In genomic region chr22:38490915-38491314, GRCh38 we compare ENCODE assay signal across 8 cellular contexts. TPM values are rescaled to one million over a fixed set of nuclear protein-coding genes. Genes with fewer than 3 reads are reported as not detected.
A peak's percentile ranks its signal among the peaks of the same experiment; 100 is the strongest.
DNase-seq lines count a peak whose midpoint lies in the region; ATAC-seq and TF ChIP-seq lines count a peak whose summit lies in the region.

No MANE protein-coding gene starts in this region.

- H3K9ac ChIP-seq in SK-N-MC (ENCODE audit: insufficient read length) (no peak overlapping the region), parathyroid adenoma (no peak overlapping the region)

- no peaks in the 10 kb centered on the region for H3K79me2 ChIP-seq in parathyroid adenoma

- H2AFZ ChIP-seq in parathyroid adenoma = no peak overlapping the region

- no peaks in the 10 kb centered on the region for H3K27me3 ChIP-seq in CD4-positive, alpha-beta T cell (ENCODE audit: control insufficient read depth, insufficient read depth, low read length)
- H3K27me3 ChIP-seq in parathyroid adenoma (ENCODE audit: control insufficient read depth, insufficient read depth, low read length) = no peaks in the 10 kb centered on the region

- H3K27ac Mint-ChIP-seq in CD4-positive, alpha-beta T cell = peak overlapping the region; percentile 63

- TF ChIP-seq CTCF in CD4-positive, alpha-beta T cell (IDR thresholded peaks at IDR 0.05) = no peak
- no peak for TF ChIP-seq CTCF in fibroblast of villous mesenchyme (IDR thresholded peaks at IDR 0.05; ENCODE audit: insufficient read depth, low read depth, low read length)
- TF ChIP-seq CTCF in parathyroid adenoma (IDR thresholded peaks at IDR 0.05) = no peak

- no peaks in the 10 kb centered on the region for H3K27me3 Mint-ChIP-seq in CD4-positive, alpha-beta T cell

- H3K4me3 ChIP-seq in SK-N-MC (no peak overlapping the region), fibroblast of villous mesenchyme (ENCODE audit: low read depth, low read length) (no peak overlapping the region), parathyroid adenoma (ENCODE audit: low read depth, low read length) (no peak overlapping the region)

- no peaks in the 10 kb centered on the region for H3K9me3 ChIP-seq in CD4-positive, alpha-beta T cell (ENCODE audit: control insufficient read depth, low read length)
- H3K9me3 ChIP-seq in SK-N-MC (ENCODE audit: low read depth, low read length) (no peaks in the 10 kb centered on the region), parathyroid adenoma (ENCODE audit: control insufficient read depth, low read length) (no peaks in the 10 kb centered on the region)

- no peak overlapping the region for H3K4me3 Mint-ChIP-seq in CD4-positive, alpha-beta T cell

- DNase-seq in CD4-positive, alpha-beta T cell = no peak
- DNase-seq in SK-N-MC (ENCODE audit: low read depth, low spot score) (no peak), fibroblast of villous mesenchyme (ENCODE audit: low read depth) (peak; percentile 69), NCI-H2171 treated with DMSO at 0.1 percent for 48 hours (lab: John Stamatoyannopoulos, UW) (no peak)
- no peak for DNase-seq in central memory CD4-positive, alpha-beta T cell

- H3K4me2 ChIP-seq in parathyroid adenoma (ENCODE audit: low read length) = no peak overlapping the region

- H3K9me3 Mint-ChIP-seq in CD4-positive, alpha-beta T cell = no peaks in the 10 kb centered on the region

- H3K36me3 ChIP-seq in SK-N-MC (ENCODE audit: insufficient read depth, low read length) (peaks cover 100% of the 10 kb centered on the region), parathyroid adenoma (ENCODE audit: control insufficient read depth, insufficient read depth, low read length) (peaks cover 4% of the 10 kb centered on the region)

- peaks cover 97% of the 10 kb centered on the region for H3K36me3 Mint-ChIP-seq in CD4-positive, alpha-beta T cell (ENCODE audit: low read depth)

- H3K4me1 ChIP-seq in parathyroid adenoma = peaks cover 3% of the 10 kb centered on the region

- H3K27ac ChIP-seq in CD4-positive, alpha-beta T cell (ENCODE audit: low read depth, low read length) = no peak overlapping the region
- H3K27ac ChIP-seq in SK-N-MC (peak overlapping the region; percentile 60; the same call in 1 of the 2 replicates), parathyroid adenoma (peak overlapping the region; percentile 42)

- intact Hi-C loops in CD4-positive, alpha-beta T cell (cut with DNase I, micrococcal nuclease) = loop anchor here in 1 of 2 experiments (2.0 kb wide), 1 partner anchor 16 kb away; the partner anchor contains the start of gene DDX17

- H3K4me1 Mint-ChIP-seq in CD4-positive, alpha-beta T cell (ENCODE audit: low read depth) = peaks cover 62% of the 10 kb centered on the region

- no peak for ATAC-seq in CD4-positive, alpha-beta T cell (ENCODE audit: poor library complexity)
- ATAC-seq in HG02588 (IDR thresholded peaks at IDR 0.05; ENCODE audit: unreplicated experiment) (no peak), GM19035 (IDR thresholded peaks at IDR 0.05; ENCODE audit: unreplicated experiment) (no peak)

- CTCF ChIA-PET in CD4-positive, alpha-beta T cell (lab: Charles Lee) = interaction anchor here (1.7 kb wide), 1 partner anchor 8 kb away, joined by 5 read pairs; no protein-coding TSS in a partner anchor

- POLR2A ChIA-PET in CD4-positive, alpha-beta T cell (lab: Charles Lee) = interaction anchor here (1.0 to 2.9 kb wide), 3 partner anchors 10 to 14 kb away, joined by 4 to 15 read pairs (median 13); no protein-coding TSS in a partner anchor

RNA-seq across cellular contexts. Expression of gene DDX17, which starts 15.2 kb away (rescaled TPM):
- total RNA-seq in CD4-positive, alpha-beta T cell = 100 to 1,000 TPM; 454 to 462 TPM
- total RNA-seq in fibroblast of villous mesenchyme = 454 and 540 TPM in 2 replicates

RNA-seq across cellular contexts. Expression of gene KDELR3, which starts 23.0 kb away (rescaled TPM):
- total RNA-seq in CD4-positive, alpha-beta T cell = not detected
- total RNA-seq in fibroblast of villous mesenchyme = 125 and 139 TPM in 2 replicates

RNA-seq across cellular contexts. Expression of gene KCNJ4, which starts 35.9 kb away (rescaled TPM):
- total RNA-seq in CD4-positive, alpha-beta T cell = not detected
- not detected in 2 replicates for total RNA-seq in fibroblast of villous mesenchyme

Comparison
In these comparisons a context has a peak if more than half of its experiments do, and no peak if none do; other contexts are left out.
1. RNA of gene KDELR3, which starts 23.0 kb away (total RNA-seq): 125 to 139 TPM in fibroblast of villous mesenchyme; not detected in CD4-positive, alpha-beta T cell; every median in the first group is over 100 times any median in the second.